23 cellular contexts compared by ENCODE assay signal in the genomic region with DNA sequence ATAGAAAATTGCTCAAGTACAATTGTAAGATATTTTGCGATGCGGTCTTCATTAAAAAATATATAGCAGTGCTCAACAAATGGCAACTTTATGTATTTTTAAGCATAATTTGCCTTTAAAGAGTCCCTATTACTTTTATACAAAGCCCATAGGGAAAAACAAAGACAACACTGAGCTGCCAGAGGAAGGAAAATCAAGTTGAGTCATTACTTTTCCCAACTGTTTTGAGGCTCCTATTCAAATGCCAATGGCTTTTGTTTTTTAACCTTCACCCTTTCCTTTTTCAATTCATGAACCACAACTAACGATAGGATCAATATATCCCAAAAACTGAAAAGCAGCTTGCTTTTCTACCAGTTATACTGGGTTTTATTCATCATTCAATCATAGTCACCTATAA.
"Had no signal": no experiment of that assay in that cellular context is flagged by ENCODE, and none has a peak within 500 bp of the region (broad histone marks: within the 10 kb centered on the region; RNA-seq: fewer than 3 reads in every experiment).

No MANE protein-coding gene starts in this region.

- H3K9me3 Mint-ChIP-seq: neural progenitor cell had no signal

- H3K36me3 ChIP-seq: colonic mucosa, gastrocnemius medialis, lower lobe of right lung, neural progenitor cell, right lobe of liver, thoracic aorta, tibial nerve, upper lobe of left lung had no signal

- H3K9me3 ChIP-seq: colonic mucosa, gastrocnemius medialis, lower lobe of right lung, right lobe of liver, thoracic aorta, upper lobe of left lung had no signal

- H2AFZ ChIP-seq: parathyroid adenoma had no signal

- H3K9ac ChIP-seq: neural progenitor cell, parathyroid adenoma had no signal

- H3K4me3 Mint-ChIP-seq: dendritic cell treated with granulocyte-macrophage colony-stimulating factor and Interleukin-4, amounts not matched to agents 40 ng/mL and 50 ng/mL, for 4 days; endodermal cell; nephron; neural progenitor cell; stimulated activated naive B cell treated with anti-CD40 and anti-IgM and Interleukin-4, amounts not matched to agents 10 μg/mL and 1 μg/mL and 100 μg/mL, for 72 hours; stimulated activated naive CD8-positive, alpha-beta T cell treated with anti-CD3 and anti-CD28 coated beads, Interleukin-15, Interleukin-2, amounts not matched to agents 100 ng/mL and 50 ng/mL, for 24 hours had no signal

- H3K4me1 Mint-ChIP-seq: nephron; stimulated activated naive B cell treated with anti-CD40 and anti-IgM and Interleukin-4, amounts not matched to agents 10 μg/mL and 1 μg/mL and 100 μg/mL, for 72 hours had no signal

- H3K27ac Mint-ChIP-seq: dendritic cell treated with granulocyte-macrophage colony-stimulating factor and Interleukin-4, amounts not matched to agents 40 ng/mL and 50 ng/mL, for 4 days; nephron; neural progenitor cell; progenitor cell of endocrine pancreas; stimulated activated naive B cell treated with anti-CD40 and anti-IgM and Interleukin-4, amounts not matched to agents 10 μg/mL and 1 μg/mL and 100 μg/mL, for 72 hours; stimulated activated naive CD8-positive, alpha-beta T cell treated with anti-CD3 and anti-CD28 coated beads, Interleukin-15, Interleukin-2, amounts not matched to agents 100 ng/mL and 50 ng/mL, for 24 hours had no signal

- H3K27me3 Mint-ChIP-seq: dendritic cell treated with granulocyte-macrophage colony-stimulating factor and Interleukin-4, amounts not matched to agents 40 ng/mL and 50 ng/mL, for 4 days; progenitor cell of endocrine pancreas; stimulated activated naive B cell treated with anti-CD40 and anti-IgM and Interleukin-4, amounts not matched to agents 10 μg/mL and 1 μg/mL and 100 μg/mL, for 72 hours; stimulated activated naive CD8-positive, alpha-beta T cell treated with anti-CD3 and anti-CD28 coated beads, Interleukin-15, Interleukin-2, amounts not matched to agents 100 ng/mL and 50 ng/mL, for 24 hours had no signal

- H3K36me3 Mint-ChIP-seq: neural progenitor cell; stimulated activated naive B cell treated with anti-CD40 and anti-IgM and Interleukin-4, amounts not matched to agents 10 μg/mL and 1 μg/mL and 100 μg/mL, for 72 hours had no signal

- H3K79me2 ChIP-seq: parathyroid adenoma had no signal

- H3K4me2 ChIP-seq: neural progenitor cell had no signal

- H3K27ac ChIP-seq: colonic mucosa, epithelial cell of prostate, gastrocnemius medialis, lower lobe of right lung, neural progenitor cell, parathyroid adenoma, right lobe of liver, thoracic aorta, tibial nerve, upper lobe of left lung had no signal

- H3K4me3 ChIP-seq: colonic mucosa, gastrocnemius medialis, lower lobe of right lung, neural progenitor cell, right lobe of liver, thoracic aorta, tibial nerve, upper lobe of left lung had no signal

- H3K4me1 ChIP-seq: colonic mucosa, gastrocnemius medialis, lower lobe of right lung, parathyroid adenoma, right lobe of liver, tibial nerve had no signal

- DNase-seq: colonic mucosa; effector CD8-positive, alpha-beta T cell; endodermal cell; foreskin fibroblast; gastrocnemius medialis; head of caudate nucleus; left ventricle myocardium superior; lower lobe of right lung; right lobe of liver; small intestine; stimulated activated CD4-positive, alpha-beta T cell treated with anti-CD3 and anti-CD28 coated beads, Interleukin-15, amount 100 ng/mL, for 24 hours; stimulated activated CD4-positive, alpha-beta T cell treated with anti-CD3 and anti-CD28 coated beads, Interleukin-2, amount 100 ng/mL, for 48 hours; stimulated activated naive B cell treated with anti-CD40 and anti-IgM and Interleukin-4, amounts not matched to agents 10 μg/mL and 1 μg/mL and 100 μg/mL, for 72 hours; upper lobe of left lung had no signal

- H3K27me3 ChIP-seq: colonic mucosa, gastrocnemius medialis, neural progenitor cell, right lobe of liver, tibial nerve, upper lobe of left lung had no signal
